ENCODE assay signal across 27 cellular contexts in the genomic region with DNA sequence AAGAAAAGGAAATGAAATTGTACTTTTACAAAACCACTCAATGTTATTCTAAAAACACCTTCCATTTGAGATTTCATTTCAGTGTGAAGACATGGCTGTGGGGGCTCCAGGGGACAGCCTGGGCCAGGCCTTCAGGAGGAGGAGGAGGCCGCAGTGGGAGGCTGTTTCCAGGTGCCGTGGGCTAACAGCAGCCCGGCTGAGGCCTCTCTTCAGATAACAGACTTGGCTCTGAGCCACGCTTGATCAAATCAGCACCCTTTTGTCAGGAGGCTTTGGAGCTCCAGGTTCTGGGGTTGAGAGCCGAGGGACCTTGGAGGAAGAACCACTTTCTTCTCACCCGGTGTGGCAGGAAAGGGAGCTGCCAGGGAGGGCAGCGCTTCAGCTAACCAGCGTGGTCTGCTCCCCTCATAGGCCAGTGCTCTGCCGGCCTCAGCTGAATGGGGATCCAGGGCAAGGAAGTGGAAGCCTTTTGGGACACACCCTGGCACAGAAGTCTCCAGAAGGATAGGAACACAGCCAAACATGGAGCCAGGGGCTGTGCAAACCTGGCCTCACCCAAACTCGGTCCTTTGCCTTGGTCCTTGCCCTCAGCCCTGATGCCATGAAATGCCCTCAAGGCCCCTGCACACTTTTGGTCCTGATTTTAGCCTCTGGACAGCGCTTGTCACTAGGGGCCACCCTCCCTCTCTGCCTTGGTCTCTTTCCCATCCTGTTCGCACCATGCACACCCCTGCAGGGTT. TPM values are rescaled to one million over a fixed set of nuclear protein-coding genes. Genes with fewer than 3 reads are reported as not detected.
DNase-seq lines count a peak whose midpoint lies in the region; ATAC-seq, FAIRE-seq and TF ChIP-seq lines count a peak whose summit lies in the region.
"Had no signal": no experiment of that assay in that cellular context is flagged by ENCODE, and none has a peak within 500 bp of the region (broad histone marks: within the 10 kb centered on the region; RNA-seq: fewer than 3 reads in every experiment).

No MANE protein-coding gene starts in this region.

- no peaks in the 10 kb centered on the region for H3K9me3 ChIP-seq in right cardiac atrium (ENCODE audit: control insufficient read depth, low read length)
- H3K9me3 ChIP-seq: MG63, testis had no signal

- intact Hi-C loops in right cardiac atrium (cut with DNase I) (no loop called here), Right ventricle myocardium superior (cut with DNase I) (no loop called here)

- no peaks in the 10 kb centered on the region for H3K27me3 ChIP-seq in right cardiac atrium (ENCODE audit: control insufficient read depth, insufficient read depth)
- H3K27me3 ChIP-seq: MG63, testis had no signal

- no peak for DNase-seq in right cardiac atrium
- DNase-seq in Right ventricle myocardium superior, result no peak
- DNase-seq in NCI-H1105 (lab: John Stamatoyannopoulos, UW), result peak; percentile 3
- peak; percentile 6 to 12 for DNase-seq in erythroblast (lab: John Stamatoyannopoulos, UW)
- no peak for DNase-seq in stimulated activated CD4-positive, alpha-beta T cell treated with anti-CD3 and anti-CD28 coated beads, Interleukin-4, amount 100 ng/mL, for 4 hours
- no peak for DNase-seq in RCC 7860 (ENCODE audit: low spot score)
- DNase-seq: activated CD4-positive, CD25-positive, alpha-beta regulatory T cell treated with anti-CD3 and anti-CD28 coated beads, Interleukin-2, amount 50 U/mL, for 72 hours; activated CD8-positive, alpha-beta T cell treated with anti-CD3 and anti-CD28 coated beads for 36 hours; activated gamma-delta T cell; activated naive CD8-positive, alpha-beta T cell treated with anti-CD3 and anti-CD28 coated beads, Interleukin-2, amount 50 U/mL, for 24 hours; CD4-positive, alpha-beta memory T cell; HFFc6; left cardiac atrium; mesendoderm; MG63; NCI-H187 treated with DMSO at 0.1 percent for 48 hours; NCI-H2227 treated with DMSO at 0.1 percent for 48 hours; nucleus accumbens; PC-9; SIG-M5; stimulated activated CD4-positive, alpha-beta T cell treated with anti-CD3 and anti-CD28 coated beads, Interleukin-2, amount 100 ng/mL, for 24 hours; testis had no signal

- no peak overlapping the region for H3K27ac ChIP-seq in right cardiac atrium (ENCODE audit: low read length)
- H3K27ac ChIP-seq: epithelial cell of prostate, PC-9, skin epidermis, testis had no signal

- 63% methylated on average over 12 of the region's 12 CpGs for WGBS in right cardiac atrium

- no peak for TF ChIP-seq POLR2A in erythroblast (IDR thresholded peaks at IDR 0.05; ENCODE audit: low read length)

- ATAC-seq in right cardiac atrium, result peak; percentile 10 to 31
- no peak for ATAC-seq in Right ventricle myocardium superior (ENCODE audit: poor library complexity)
- ATAC-seq in GM19463 (IDR thresholded peaks at IDR 0.05; ENCODE audit: unreplicated experiment), result no peak
- ATAC-seq: activated CD8-positive, alpha-beta T cell treated with anti-CD3 and anti-CD28 coated beads for 36 hours; activated naive CD8-positive, alpha-beta T cell treated with anti-CD3 and anti-CD28 coated beads, Interleukin-2, amount 50 U/mL, for 24 hours had no signal

- FAIRE-seq in RCC 7860 (lab: Jason Lieb, UNC), result no peak
- FAIRE-seq: G401.6, TTC549 had no signal

- H3K4me1 ChIP-seq in right cardiac atrium (ENCODE audit: control insufficient read depth, insufficient read depth, low read length), result peaks cover 6% of the 10 kb centered on the region
- H3K4me1 ChIP-seq: testis had no signal

- no peak overlapping the region for H3K4me3 ChIP-seq in right cardiac atrium (ENCODE audit: low read length)
- H3K4me3 ChIP-seq: MG63, PC-9, skin epidermis, testis had no signal

RNA-seq across cellular contexts. Expression of a gene that starts 23.5 kb away (rescaled TPM):
- total RNA-seq in right cardiac atrium (10 to 100 TPM in 1 of 4 donors, 1 to 10 TPM in 3; 5.0 to 11.9 (median 8.7) TPM), Right ventricle myocardium superior (3.0 TPM)
- polyA plus RNA-seq in right cardiac atrium, result 2.2 TPM

Comparison
In these comparisons a context has a peak if more than half of its experiments do, and no peak if none do; other contexts are left out.
1. ATAC-seq: peak in right cardiac atrium (2 of 2); none in Right ventricle myocardium superior (single experiment) and GM19463 (single experiment).
2. DNase-seq: peak in NCI-H1105 (single experiment) and erythroblast (2 of 2); none in right cardiac atrium (0 of 3), Right ventricle myocardium superior (single experiment), stimulated activated CD4-positive, alpha-beta T cell treated with anti-CD3 and anti-CD28 coated beads, Interleukin-4, amount 100 ng/mL, for 4 hours (0 of 2) and RCC 7860 (single experiment).